ENCODE assay signal across 16 cellular contexts in genomic region chr22:29209624-29209929, GRCh38. TPM values are rescaled to one million over a fixed set of nuclear protein-coding genes. Genes with fewer than 3 reads are reported as not detected.
DNase-seq lines count a peak whose midpoint lies in the region; ATAC-seq and TF ChIP-seq lines count a peak whose summit lies in the region.
"Had no signal": no experiment of that assay in that cellular context is flagged by ENCODE, and none has a peak within 500 bp of the region (broad histone marks: within the 10 kb centered on the region; RNA-seq: fewer than 3 reads in every experiment).

No MANE protein-coding gene starts in this region.

- H3K4me1 Mint-ChIP-seq in GM23338, result peaks cover 21% of the 10 kb centered on the region

- H3K4me2 ChIP-seq in GM23338, result no peak overlapping the region

- H3K9me3 Mint-ChIP-seq in GM23338, result no peaks in the 10 kb centered on the region
- H3K9me3 Mint-ChIP-seq: CD4-positive, CD25-positive, alpha-beta regulatory T cell had no signal

- TF ChIP-seq CTCF in GM23338 (conservative IDR thresholded peaks at IDR 0.05; ENCODE audit: low read depth in 2 of 2), result no peak
- TF ChIP-seq CTCF in RWPE2 (IDR thresholded peaks at IDR 0.05; ENCODE audit: poor library complexity, severe bottlenecking), result no peak
- no peak for TF ChIP-seq CTCF in right atrium auricular region (IDR thresholded peaks at IDR 0.05)

- DNase-seq in 8988T (peak; percentile 4), GM23338 (ENCODE audit: low spot score) (peak; percentile 39), RWPE2 (ENCODE audit: low spot score) (no peak), iPS-NIHi7 (ENCODE audit: extremely low spot score) (peak; percentile 45), right atrium auricular region (ENCODE audit: low spot score) (no peak), NCI-H524 treated with DMSO at 0.1 percent for 48 hours (lab: John Stamatoyannopoulos, UW) (no peak)
- DNase-seq: CD4-positive, CD25-positive, alpha-beta regulatory T cell; GOT3; Kasumi-1; MV-4-11; NCI-H146; NCI-H2081 treated with DMSO at 0.1 percent for 48 hours; NCI-H524 had no signal

- H3K4me3 Mint-ChIP-seq in GM23338, result no peak overlapping the region
- H3K4me3 Mint-ChIP-seq: CD4-positive, CD25-positive, alpha-beta regulatory T cell had no signal

- no peaks in the 10 kb centered on the region; the same call in 2 of the 3 replicates for H3K36me3 Mint-ChIP-seq in GM23338 (ENCODE audit: low read depth)
- H3K36me3 Mint-ChIP-seq: CD4-positive, CD25-positive, alpha-beta regulatory T cell had no signal

- H3K27ac ChIP-seq in GM23338 (ENCODE audit: low read depth), result no peak overlapping the region
- no peak overlapping the region for H3K27ac ChIP-seq in RWPE2 (ENCODE audit: poor library complexity, severe bottlenecking)
- H3K27ac ChIP-seq in right atrium auricular region, result no peak overlapping the region
- H3K27ac ChIP-seq: SK-N-MC had no signal

- H3K4me1 ChIP-seq in GM23338 (ENCODE audit: insufficient read depth) (peaks cover 7% of the 10 kb centered on the region; the same call in 1 of the 2 replicates), RWPE2 (ENCODE audit: insufficient read depth, poor library complexity, severe bottlenecking) (no peaks in the 10 kb centered on the region), right atrium auricular region (peaks cover 0 to 12% of the 10 kb centered on the region in 2 donors)

- peaks cover 7% of the 10 kb centered on the region; the same call in 1 of the 2 replicates for H3K27me3 ChIP-seq in GM23338 (ENCODE audit: insufficient read depth)
- peaks cover 10% of the 10 kb centered on the region for H3K27me3 ChIP-seq in RWPE2 (ENCODE audit: insufficient read depth, poor library complexity, severe bottlenecking)
- H3K27me3 ChIP-seq in right atrium auricular region, result no peaks in the 10 kb centered on the region

- no peaks in the 10 kb centered on the region for H3K9me2 ChIP-seq in GM23338 (ENCODE audit: insufficient read depth)

- ATAC-seq in GM23338 (peak; percentile 44), RWPE2 (ENCODE audit: low read depth) (peak; percentile 33; the same call in 1 of the 3 replicates), GM19395 (IDR thresholded peaks at IDR 0.05; ENCODE audit: unreplicated experiment) (no peak), HG03108 (IDR thresholded peaks at IDR 0.05; ENCODE audit: unreplicated experiment) (no peak)

- H2AFZ ChIP-seq in GM23338, result no peak overlapping the region

- no peaks in the 10 kb centered on the region for H3K9me3 ChIP-seq in RWPE2 (ENCODE audit: severe bottlenecking)
- H3K9me3 ChIP-seq in right atrium auricular region, result no peaks in the 10 kb centered on the region

- H3F3A ChIP-seq in GM23338 (replicated peaks; ENCODE audit: low read depth), result 0 out of 2 replicates have a peak, but pooled peaks cover 7% of the 10 kb centered on the region

- no peaks in the 10 kb centered on the region for H3K79me2 ChIP-seq in GM23338 (replicated peaks; ENCODE audit: insufficient read depth)

- H3K27ac Mint-ChIP-seq in GM23338, result no peak overlapping the region
- H3K27ac Mint-ChIP-seq: CD4-positive, CD25-positive, alpha-beta regulatory T cell had no signal

- H3K36me3 ChIP-seq in GM23338 (ENCODE audit: insufficient read depth), result no peaks in the 10 kb centered on the region
- no peaks in the 10 kb centered on the region for H3K36me3 ChIP-seq in RWPE2 (ENCODE audit: low read depth)
- no peaks in the 10 kb centered on the region for H3K36me3 ChIP-seq in right atrium auricular region

- no peak overlapping the region for H3K4me3 ChIP-seq in GM23338
- H3K4me3 ChIP-seq in RWPE2 (ENCODE audit: severe bottlenecking), result no peak overlapping the region
- H3K4me3 ChIP-seq in right atrium auricular region, result no peak overlapping the region
- H3K4me3 ChIP-seq: SK-N-MC had no signal

- no peaks in the 10 kb centered on the region; the same call in 1 of the 2 replicates for H4K20me1 ChIP-seq in GM23338 (replicated peaks; ENCODE audit: insufficient read depth)

- peaks cover 18% of the 10 kb centered on the region for H3K27me3 Mint-ChIP-seq in GM23338 (ENCODE audit: insufficient read depth, low read depth, poor library complexity)

TF ChIP-seq in GM23338, 12 proteins besides CTCF, POLR2A, EP300 and RAD21:
- TF ChIP-seq JUNB (IDR thresholded peaks at IDR 0.05; ENCODE audit: unreplicated experiment) (no peak), STAT1 (IDR thresholded peaks at IDR 0.05; ENCODE audit: unreplicated experiment) (no peak), POLR2AphosphoS5 (IDR thresholded peaks at IDR 0.05; ENCODE audit: low read depth) (no peak)
- TF ChIP-seq, protein P1, sequence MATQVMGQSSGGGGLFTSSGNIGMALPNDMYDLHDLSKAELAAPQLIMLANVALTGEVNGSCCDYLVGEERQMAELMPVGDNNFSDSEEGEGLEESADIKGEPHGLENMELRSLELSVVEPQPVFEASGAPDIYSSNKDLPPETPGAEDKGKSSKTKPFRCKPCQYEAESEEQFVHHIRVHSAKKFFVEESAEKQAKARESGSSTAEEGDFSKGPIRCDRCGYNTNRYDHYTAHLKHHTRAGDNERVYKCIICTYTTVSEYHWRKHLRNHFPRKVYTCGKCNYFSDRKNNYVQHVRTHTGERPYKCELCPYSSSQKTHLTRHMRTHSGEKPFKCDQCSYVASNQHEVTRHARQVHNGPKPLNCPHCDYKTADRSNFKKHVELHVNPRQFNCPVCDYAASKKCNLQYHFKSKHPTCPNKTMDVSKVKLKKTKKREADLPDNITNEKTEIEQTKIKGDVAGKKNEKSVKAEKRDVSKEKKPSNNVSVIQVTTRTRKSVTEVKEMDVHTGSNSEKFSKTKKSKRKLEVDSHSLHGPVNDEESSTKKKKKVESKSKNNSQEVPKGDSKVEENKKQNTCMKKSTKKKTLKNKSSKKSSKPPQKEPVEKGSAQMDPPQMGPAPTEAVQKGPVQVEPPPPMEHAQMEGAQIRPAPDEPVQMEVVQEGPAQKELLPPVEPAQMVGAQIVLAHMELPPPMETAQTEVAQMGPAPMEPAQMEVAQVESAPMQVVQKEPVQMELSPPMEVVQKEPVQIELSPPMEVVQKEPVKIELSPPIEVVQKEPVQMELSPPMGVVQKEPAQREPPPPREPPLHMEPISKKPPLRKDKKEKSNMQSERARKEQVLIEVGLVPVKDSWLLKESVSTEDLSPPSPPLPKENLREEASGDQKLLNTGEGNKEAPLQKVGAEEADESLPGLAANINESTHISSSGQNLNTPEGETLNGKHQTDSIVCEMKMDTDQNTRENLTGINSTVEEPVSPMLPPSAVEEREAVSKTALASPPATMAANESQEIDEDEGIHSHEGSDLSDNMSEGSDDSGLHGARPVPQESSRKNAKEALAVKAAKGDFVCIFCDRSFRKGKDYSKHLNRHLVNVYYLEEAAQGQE (IDR thresholded peaks at IDR 0.05; ENCODE audit: unreplicated experiment), result no peak

RNA-seq across cellular contexts. Expression of gene EMID1, which starts 3.9 kb away (rescaled TPM):
- total RNA-seq in GM23338 (2014; rRNA removed; shearing (Covaris generic)), result 13.2 and 13.4 TPM in 2 replicates
- polyA plus RNA-seq in GM23338 (2016; fragmentation: Nextera tagmentation; extraction: Ambion mirVana), result 3.0 and 3.5 TPM in 2 replicates
- under 1 TPM; 0.33 to 0.51 TPM for total RNA-seq in right atrium auricular region

RNA-seq across cellular contexts. Expression of gene RHBDD3, which starts 58.2 kb away (rescaled TPM):
- 95.6 and 115 TPM in 2 replicates for total RNA-seq in GM23338 (2014; rRNA removed; shearing (Covaris generic))
- 55.0 and 60.3 TPM in 2 replicates for polyA plus RNA-seq in GM23338 (2016; fragmentation: Nextera tagmentation; extraction: Ambion mirVana)
- 10 to 100 TPM; 16.5 to 23.4 TPM for total RNA-seq in right atrium auricular region

RNA-seq across cellular contexts. Expression of gene EWSR1, which starts 58.5 kb away (rescaled TPM):
- 390 and 427 TPM in 2 replicates for total RNA-seq in GM23338 (2014; rRNA removed; shearing (Covaris generic))
- polyA plus RNA-seq in GM23338 (2016; fragmentation: Nextera tagmentation; extraction: Ambion mirVana), result 382 and 391 TPM in 2 replicates
- total RNA-seq in right atrium auricular region, result 100 to 1,000 TPM; 153 to 179 TPM

Comparison
In these comparisons a context has a peak if more than half of its experiments do, and no peak if none do; other contexts are left out.
1. DNase-seq: peak in 8988T (single experiment), GM23338 (single experiment) and iPS-NIHi7 (single experiment); none in RWPE2 (single experiment), right atrium auricular region (single experiment) and NCI-H524 treated with DMSO at 0.1 percent for 48 hours (single experiment).
2. ATAC-seq: peak in GM23338 (single experiment) and RWPE2 (single experiment); none in GM19395 (single experiment) and HG03108 (single experiment).